In genomic region chr13:20182231-20182846, GRCh38 we compare ENCODE assay signal across 8 cellular contexts. TPM values are rescaled to one million over a fixed set of nuclear protein-coding genes. Genes with fewer than 3 reads are reported as not detected.
DNase-seq lines count a peak whose midpoint lies in the region; ATAC-seq and TF ChIP-seq lines count a peak whose summit lies in the region.

No MANE protein-coding gene starts in this region.

- intact Hi-C loops in ascending aorta (cut with DNase I), result loop anchor here (10.0 kb wide), 1 partner anchor 742 kb away; no protein-coding TSS in a partner anchor
- intact Hi-C loops in right cardiac atrium (cut with DNase I), result loop anchor here in 1 of 4 donors (10.0 kb wide), 1 partner anchor 742 kb away; no protein-coding TSS in a partner anchor
- intact Hi-C loops in sigmoid colon (cut with DNase I), result loop anchor here (5.0 to 10.0 kb wide), 2 partner anchors 522 to 745 kb away; partner anchors contain the start of gene IL17D

- no peak for TF ChIP-seq POLR2A in sigmoid colon (IDR thresholded peaks at IDR 0.05)

- H3K4me1 ChIP-seq in ascending aorta (no peaks in the 10 kb centered on the region), right cardiac atrium (ENCODE audit: control insufficient read depth, insufficient read depth, low read length) (no peaks in the 10 kb centered on the region), sigmoid colon (peaks cover 0 to 2% (median 0%) of the 10 kb centered on the region in 4 donors)

- H3K9me3 ChIP-seq in ascending aorta, result no peaks in the 10 kb centered on the region
- no peaks in the 10 kb centered on the region for H3K9me3 ChIP-seq in right cardiac atrium (ENCODE audit: control insufficient read depth, low read length)
- H3K9me3 ChIP-seq in sigmoid colon, result no peaks in the 10 kb centered on the region

- 23% methylated on average over 5 of the region's 5 CpGs for WGBS in right cardiac atrium
- 18 to 23% methylated on average over 5 of the region's 5 CpGs for WGBS in sigmoid colon, 2 donors

- H3K4me3 ChIP-seq in ascending aorta, result no peak overlapping the region
- H3K4me3 ChIP-seq in right cardiac atrium (ENCODE audit: low read length), result no peak overlapping the region
- no peak overlapping the region for H3K4me3 ChIP-seq in sigmoid colon

- DNase-seq in G401 (ENCODE audit: low spot score) (peak; percentile 60), M059J (ENCODE audit: low read depth) (peak; percentile 55), RPMI7951 (ENCODE audit: low read depth) (peak; percentile 61), ascending aorta (ENCODE audit: low spot score in 2 of 2) (no peak), right cardiac atrium (no peak), sigmoid colon (no peak), mesenteric fat pad (ENCODE audit: low spot score) (no peak)

- ATAC-seq in GM21717 (IDR thresholded peaks at IDR 0.05; ENCODE audit: unreplicated experiment) (peak; percentile 59), right cardiac atrium (peak; percentile 76 to 77)

- peaks cover 3% of the 10 kb centered on the region for H3K27me3 ChIP-seq in ascending aorta
- H3K27me3 ChIP-seq in right cardiac atrium (ENCODE audit: control insufficient read depth, insufficient read depth), result no peaks in the 10 kb centered on the region
- peaks cover 3 to 66% (median 15%) of the 10 kb centered on the region in 3 donors for H3K27me3 ChIP-seq in sigmoid colon

- H3K36me3 ChIP-seq in ascending aorta, result no peaks in the 10 kb centered on the region
- no peaks in the 10 kb centered on the region for H3K36me3 ChIP-seq in sigmoid colon

- in situ Hi-C loops in G401 (cut with HindIII; ENCODE audit: low sequenced_read_pairs), result no loop called here

- no peak overlapping the region for H3K27ac ChIP-seq in ascending aorta
- H3K27ac ChIP-seq in right cardiac atrium (ENCODE audit: low read length), result no peak overlapping the region
- no peak overlapping the region for H3K27ac ChIP-seq in sigmoid colon

- no peak for TF ChIP-seq EP300 in sigmoid colon (IDR thresholded peaks at IDR 0.05)

- TF ChIP-seq CTCF in ascending aorta (IDR thresholded peaks at IDR 0.05), result peak; percentile 35 to 74 (median 62)
- TF ChIP-seq CTCF in sigmoid colon (IDR thresholded peaks at IDR 0.05), result peak in 3 of 4 experiments; percentile 45 to 80 (median 66)

RNA-seq across cellular contexts. Expression of gene GJB2, which starts 10.4 kb away (rescaled TPM):
- total RNA-seq in G401 (2014; rRNA removed; shearing (Covaris generic)), result not detected in 2 replicates
- 0.30 TPM in 1 of 2 replicates, not detected in the other for total RNA-seq in M059J (2014; rRNA removed; shearing (Covaris generic))
- 0.59 and 0.72 TPM in 2 replicates for total RNA-seq in RPMI7951 (2014; rRNA removed; shearing (Covaris generic))
- total RNA-seq in ascending aorta (0.21 TPM), right cardiac atrium (under 1 TPM in 1 of 4 donors, not detected in 3; 0.09 TPM), sigmoid colon (under 1 TPM in 1 of 4 donors, not detected in 3; 0.49 TPM), mesenteric fat pad (0.26 TPM)
- polyA plus RNA-seq in right cardiac atrium (0.20 TPM), sigmoid colon (10 to 100 TPM in 1 of 3 donors, 1 to 10 TPM in 2; 6.0 to 25.9 (median 8.6) TPM)

RNA-seq across cellular contexts. Expression of gene GJA3, which starts 21.5 kb away (rescaled TPM):
- 2.8 and 3.6 TPM in 2 replicates for total RNA-seq in G401 (2014; rRNA removed; shearing (Covaris generic))
- total RNA-seq in M059J (2014; rRNA removed; shearing (Covaris generic)), result not detected in 2 replicates
- 0.98 and 1.1 TPM in 2 replicates for total RNA-seq in RPMI7951 (2014; rRNA removed; shearing (Covaris generic))
- total RNA-seq in ascending aorta (not detected), right cardiac atrium (10 to 100 TPM in 1 of 4 donors, 1 to 10 TPM in 3; 5.0 to 11.0 (median 8.5) TPM), sigmoid colon (not detected), mesenteric fat pad (0.06 TPM)
- polyA plus RNA-seq in right cardiac atrium (5.7 TPM), sigmoid colon (under 1 TPM in 1 of 3 donors, not detected in 2; 0.10 TPM)

RNA-seq across cellular contexts. Expression of gene GJB6, which starts 49.8 kb away (rescaled TPM):
- not detected in 2 replicates for total RNA-seq in G401 (2014; rRNA removed; shearing (Covaris generic))
- not detected in 2 replicates for total RNA-seq in M059J (2014; rRNA removed; shearing (Covaris generic))
- not detected in 2 replicates for total RNA-seq in RPMI7951 (2014; rRNA removed; shearing (Covaris generic))
- not detected for total RNA-seq in ascending aorta
- total RNA-seq in right cardiac atrium, result not detected
- polyA plus RNA-seq in right cardiac atrium, result 0.05 TPM
- not detected for total RNA-seq in sigmoid colon
- polyA plus RNA-seq in sigmoid colon, result under 1 TPM in 1 of 3 donors, not detected in 2; 0.32 TPM
- total RNA-seq in mesenteric fat pad, result not detected

Comparison
In these comparisons a context has a peak if more than half of its experiments do, and no peak if none do; other contexts are left out.
1. DNase-seq: peak in G401 (single experiment), M059J (single experiment) and RPMI7951 (single experiment); none in ascending aorta (0 of 2), right cardiac atrium (0 of 3), sigmoid colon (single experiment) and mesenteric fat pad (single experiment).